Comparison of ENCODE assay signal across 19 cellular contexts in the genomic region with DNA sequence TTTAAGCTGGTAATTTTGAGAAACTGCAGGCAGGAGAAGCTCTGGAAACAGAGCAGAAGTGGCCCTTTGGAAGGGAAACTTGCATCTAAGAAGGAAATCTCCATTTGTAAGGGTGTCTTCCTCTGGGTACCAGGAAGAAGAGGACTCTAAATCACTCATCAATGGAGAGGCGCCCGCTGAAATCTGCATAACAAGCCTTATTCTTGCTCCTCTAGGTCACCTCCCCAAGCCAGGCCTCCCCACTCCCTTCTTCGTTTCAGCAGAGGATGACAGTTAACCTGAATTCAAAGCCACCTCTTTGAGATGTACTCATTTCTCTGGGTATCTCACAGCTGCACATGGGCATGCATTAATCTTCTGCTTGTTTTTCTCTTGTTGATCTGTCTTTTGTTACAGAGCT. TPM values are rescaled to one million over a fixed set of nuclear protein-coding genes. Genes with fewer than 3 reads are reported as not detected.
DNase-seq lines count a peak whose midpoint lies in the region; ATAC-seq and TF ChIP-seq lines count a peak whose summit lies in the region.
"Had no signal": no experiment of that assay in that cellular context is flagged by ENCODE, and none has a peak within 500 bp of the region (broad histone marks: within the 10 kb centered on the region; RNA-seq: fewer than 3 reads in every experiment).

No MANE protein-coding gene starts in this region.

- H3K27ac ChIP-seq in HUES48 (ENCODE audit: low read depth, low read length) (peak overlapping the region; percentile 91), endodermal cell (ENCODE audit: low read depth, low read length) (no peak overlapping the region), iPS-20b (ENCODE audit: low read length) (no peak overlapping the region)
- H3K27ac ChIP-seq: BLaER1 treated with 17β-estradiol and CSF1 and Interleukin-3, amounts not matched to agents 10 nM and 100 nM; GM23248; KMS-11; SJCRH30 had no signal

- H3K4me3 ChIP-seq in HUES48 (ENCODE audit: low read depth, low read length) (peak overlapping the region; percentile 37), endodermal cell (ENCODE audit: low read length) (no peak overlapping the region), iPS-20b (ENCODE audit: low read length) (peak overlapping the region; percentile 59)
- H3K4me3 ChIP-seq: BLaER1 treated with 17β-estradiol and CSF1 and Interleukin-3, amounts not matched to agents 10 nM and 100 nM; GM23248; SJCRH30 had no signal

- ATAC-seq in HG03460 (IDR thresholded peaks at IDR 0.05; ENCODE audit: unreplicated experiment) (no peak), GM21515 (IDR thresholded peaks at IDR 0.05; ENCODE audit: unreplicated experiment) (no peak)
- ATAC-seq: T-cell had no signal

- H3K27me3 ChIP-seq in HUES48 (ENCODE audit: control insufficient read depth, insufficient read depth, low read length) (no peaks in the 10 kb centered on the region), endodermal cell (ENCODE audit: control insufficient read depth, insufficient read depth, low read length, poor library complexity, severe bottlenecking) (no peaks in the 10 kb centered on the region), iPS-20b (ENCODE audit: insufficient read depth, low read length) (no peaks in the 10 kb centered on the region)
- H3K27me3 ChIP-seq: BLaER1 treated with 17β-estradiol and CSF1 and Interleukin-3, amounts not matched to agents 10 nM and 100 nM; SJCRH30 had no signal

- H3K27me3 Mint-ChIP-seq in endodermal cell (ENCODE audit: insufficient read depth), result no peaks in the 10 kb centered on the region
- H3K27me3 Mint-ChIP-seq: CD8-positive, alpha-beta memory T cell had no signal

- TF ChIP-seq CTCF in endodermal cell (conservative IDR thresholded peaks at IDR 0.05), result no peak

- WGBS in endodermal cell (ENCODE audit: insufficient coverage in 1 of 2, insufficient read length in 1 of 2), 2 experiments, result 40 to 41% methylated on average over 3 of the region's 3 CpGs

- H3K9ac ChIP-seq in HUES48 (ENCODE audit: low read depth, low read length) (no peak overlapping the region), endodermal cell (ENCODE audit: extremely low read depth, low read length, poor library complexity, severe bottlenecking) (no peak overlapping the region), iPS-20b (ENCODE audit: low read depth, low read length) (no peak overlapping the region; the same call in 1 of the 2 replicates)
- H3K9ac ChIP-seq: BLaER1 treated with 17β-estradiol and CSF1 and Interleukin-3, amounts not matched to agents 10 nM and 100 nM; GM23248; KMS-11 had no signal

- H3K4me1 Mint-ChIP-seq in endodermal cell, result peaks cover 60% of the 10 kb centered on the region
- H3K4me1 Mint-ChIP-seq: CD8-positive, alpha-beta memory T cell; T-cell had no signal

- no peaks in the 10 kb centered on the region for H3K36me3 ChIP-seq in HUES48 (ENCODE audit: control insufficient read depth, insufficient read depth, low read length)
- H3K36me3 ChIP-seq in endodermal cell (ENCODE audit: control insufficient read depth, insufficient read depth, low read length), result peaks cover 5% of the 10 kb centered on the region
- 0 out of 2 replicates have a peak, but pooled peaks cover under 1% of the 10 kb centered on the region for H3K36me3 ChIP-seq in iPS-20b (ENCODE audit: insufficient read depth, low read depth, low read length)
- H3K36me3 ChIP-seq: BLaER1 treated with 17β-estradiol and CSF1 and Interleukin-3, amounts not matched to agents 10 nM and 100 nM; SJCRH30 had no signal

- peak overlapping the region; percentile 95 for H3K27ac Mint-ChIP-seq in endodermal cell
- H3K27ac Mint-ChIP-seq: CD8-positive, alpha-beta memory T cell; T-cell had no signal

- H3K36me3 Mint-ChIP-seq in endodermal cell (ENCODE audit: low read depth), result peaks cover 7% of the 10 kb centered on the region
- H3K36me3 Mint-ChIP-seq: CD8-positive, alpha-beta memory T cell; T-cell had no signal

- H3K9me3 Mint-ChIP-seq in endodermal cell, result no peaks in the 10 kb centered on the region

- H3K4me1 ChIP-seq in HUES48 (ENCODE audit: control insufficient read depth, insufficient read depth, low read length) (peaks cover 68% of the 10 kb centered on the region), endodermal cell (ENCODE audit: control insufficient read depth, insufficient read depth, low read length) (peaks cover 3% of the 10 kb centered on the region), iPS-20b (ENCODE audit: insufficient read depth, low read length) (peaks cover 51% of the 10 kb centered on the region)
- H3K4me1 ChIP-seq: BLaER1 treated with 17β-estradiol and CSF1 and Interleukin-3, amounts not matched to agents 10 nM and 100 nM; SJCRH30 had no signal

- DNase-seq in endodermal cell (peak; percentile 83), 8988T (no peak), NCI-H1092 (lab: John Stamatoyannopoulos, UW) (no peak)
- DNase-seq: CD8-positive, alpha-beta memory T cell; GM23248; IMR-90; NCI-H1694; NCI-H2081; NCI-H2171; NCI-H526; OCI-M1; SJCRH30; T-cell had no signal

- peak overlapping the region; percentile 30 for H3K4me3 Mint-ChIP-seq in endodermal cell
- H3K4me3 Mint-ChIP-seq: CD8-positive, alpha-beta memory T cell; T-cell had no signal

- H3K9me3 ChIP-seq in HUES48 (ENCODE audit: control insufficient read depth, insufficient read depth, low read length) (no peaks in the 10 kb centered on the region), endodermal cell (ENCODE audit: control insufficient read depth, low read length) (no peaks in the 10 kb centered on the region), iPS-20b (ENCODE audit: insufficient read depth, low read depth, low read length) (no peaks in the 10 kb centered on the region)
- H3K9me3 ChIP-seq: SJCRH30 had no signal

RNA-seq across cellular contexts. Expression of gene GABRB3, which starts 51.6 kb away (rescaled TPM):
- total RNA-seq in endodermal cell, result 100 to 1,000 TPM in 1 of 2 donors, 10 to 100 TPM in 1; 81.8 to 122 TPM
- 30.2 TPM for polyA plus RNA-seq in endodermal cell (2013, experiment 1 of 2)
- 30.3 TPM for polyA plus RNA-seq in endodermal cell (2013, experiment 2 of 2)
- total RNA-seq: CD8-positive, alpha-beta memory T cell; GM23248 had no signal
- polyA plus RNA-seq: CD8-positive, alpha-beta memory T cell had no signal
